ENCODE assay signal across 28 cellular contexts in the genomic region with DNA sequence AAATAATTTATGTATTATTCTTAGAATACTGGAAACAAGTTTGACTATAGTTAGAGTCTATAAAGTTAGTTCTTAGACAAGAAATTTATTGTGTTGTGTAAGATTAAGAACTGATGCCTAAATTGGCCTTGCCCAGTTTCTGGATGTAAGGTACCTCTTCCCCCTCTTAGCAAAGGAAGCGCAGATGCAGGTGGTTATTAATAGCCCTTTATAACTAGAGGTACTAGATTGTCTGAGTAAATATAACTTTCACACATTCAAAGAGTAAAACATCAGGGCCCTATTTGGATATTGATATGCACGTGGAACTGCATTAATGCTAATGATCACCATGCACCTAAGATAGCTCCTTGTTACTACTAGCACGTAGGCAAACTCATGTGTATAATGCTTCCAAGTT.
"Had no signal": no experiment of that assay in that cellular context is flagged by ENCODE, and none has a peak within 500 bp of the region (broad histone marks: within the 10 kb centered on the region; RNA-seq: fewer than 3 reads in every experiment).

No MANE protein-coding gene starts in this region.

- H3K9me3 ChIP-seq: lower lobe of right lung, pancreas, prostate gland, spleen, testis, thyroid gland, transverse colon, upper lobe of left lung, vagina had no signal

- H3K4me3 ChIP-seq: lower lobe of right lung, pancreas, prostate gland, spleen, testis, thyroid gland, transverse colon, upper lobe of left lung, vagina had no signal

- H3K4me1 ChIP-seq: pancreas, prostate gland, testis, thyroid gland had no signal

- H3K4me3 Mint-ChIP-seq: naive thymus-derived CD8-positive, alpha-beta T cell; nephron; neural crest cell; stimulated activated effector memory CD8-positive, alpha-beta T cell treated with anti-CD3 and anti-CD28 coated beads, Interleukin-12 subunit alpha, Interleukin-12 subunit beta, amount 100 ng/mL, for 72 hours; stimulated activated naive CD8-positive, alpha-beta T cell treated with anti-CD3 and anti-CD28 coated beads, Interleukin-15, Interleukin-2, amounts not matched to agents 100 ng/mL and 50 ng/mL, for 24 hours had no signal

- H3K27me3 Mint-ChIP-seq: stimulated activated naive CD8-positive, alpha-beta T cell treated with anti-CD3 and anti-CD28 coated beads, Interleukin-15, Interleukin-2, amounts not matched to agents 100 ng/mL and 50 ng/mL, for 24 hours had no signal

- H3K36me3 ChIP-seq: pancreas, prostate gland, thyroid gland had no signal

- DNase-seq: hypothalamus; islet precursor cell; lower lobe of right lung; mammary epithelial cell; mesenchymal stem cell; naive thymus-derived CD8-positive, alpha-beta T cell; nucleus accumbens; pancreas; posterior cingulate gyrus; retina; right cardiac atrium; small intestine; spleen; stimulated activated CD4-positive, alpha-beta T cell treated with anti-CD3 and anti-CD28 coated beads, Interleukin-4, amount 100 ng/mL, for 24 hours; stimulated activated naive CD4-positive, alpha-beta T cell; substantia nigra; testis; thyroid gland; transverse colon; upper lobe of left lung had no signal

- ATAC-seq: left lobe of liver; lower lobe of right lung; naive thymus-derived CD8-positive, alpha-beta T cell; pancreas; right cardiac atrium; sciatic nerve; stimulated activated effector memory CD8-positive, alpha-beta T cell treated with anti-CD3 and anti-CD28 coated beads, Interleukin-12 subunit alpha, Interleukin-12 subunit beta, amount 100 ng/mL, for 72 hours had no signal

- H3K27ac ChIP-seq: lower lobe of right lung, pancreas, prostate gland, testis, thyroid gland, transverse colon, upper lobe of left lung, vagina had no signal

- H3K27ac Mint-ChIP-seq: naive thymus-derived CD8-positive, alpha-beta T cell; nephron; stimulated activated effector memory CD8-positive, alpha-beta T cell treated with anti-CD3 and anti-CD28 coated beads, Interleukin-12 subunit alpha, Interleukin-12 subunit beta, amount 100 ng/mL, for 72 hours; stimulated activated naive CD8-positive, alpha-beta T cell treated with anti-CD3 and anti-CD28 coated beads, Interleukin-15, Interleukin-2, amounts not matched to agents 100 ng/mL and 50 ng/mL, for 24 hours had no signal

- H3K9me3 Mint-ChIP-seq: nephron had no signal

- H3K27me3 ChIP-seq: pancreas, spleen, testis, thyroid gland, transverse colon, upper lobe of left lung, vagina had no signal
